In the genomic region with DNA sequence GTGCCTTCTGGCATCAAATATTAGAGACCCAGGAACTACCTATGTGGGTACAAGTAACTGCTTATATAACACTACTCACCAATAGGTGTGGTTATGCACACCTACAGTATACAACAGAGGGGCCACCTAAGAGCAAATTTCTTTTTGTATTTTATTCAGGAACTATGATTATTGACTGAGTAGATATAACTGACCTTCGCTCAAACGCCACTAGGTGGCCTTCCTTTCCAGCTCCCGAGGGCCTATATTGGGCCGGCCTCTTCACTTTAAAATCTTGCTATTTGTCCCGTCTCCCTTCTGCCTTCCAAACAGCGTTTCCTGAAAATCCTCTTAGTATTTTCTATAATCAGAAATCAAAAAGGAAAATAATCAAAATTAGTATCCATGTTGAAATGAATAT, we compare ENCODE assay signal across 11 cellular contexts. TPM values are rescaled to one million over a fixed set of nuclear protein-coding genes. Genes with fewer than 3 reads are reported as not detected.
DNase-seq lines count a peak whose midpoint lies in the region; ATAC-seq and TF ChIP-seq lines count a peak whose summit lies in the region.
"Had no signal": no experiment of that assay in that cellular context is flagged by ENCODE, and none has a peak within 500 bp of the region (broad histone marks: within the 10 kb centered on the region; RNA-seq: fewer than 3 reads in every experiment).

No MANE protein-coding gene starts in this region.

- peak overlapping the region; percentile 49 for H2AFZ ChIP-seq in smooth muscle cell (ENCODE audit: low read depth)

- no peak overlapping the region for H3K27ac ChIP-seq in smooth muscle cell (ENCODE audit: low read depth)
- H3K27ac ChIP-seq: A549 had no signal

- no peaks in the 10 kb centered on the region for H3K4me1 ChIP-seq in smooth muscle cell (ENCODE audit: low read depth)
- H3K4me1 ChIP-seq: A549 had no signal

- H4K20me1 ChIP-seq in smooth muscle cell (ENCODE audit: low read depth), result no peaks in the 10 kb centered on the region

- no peak for ATAC-seq in GM18909 (IDR thresholded peaks at IDR 0.05; ENCODE audit: poor library complexity, unreplicated experiment)
- ATAC-seq in GM18858 (IDR thresholded peaks at IDR 0.05; ENCODE audit: unreplicated experiment), result no peak
- ATAC-seq: A549, HCT116 had no signal

- no peaks in the 10 kb centered on the region for H3F3A ChIP-seq in smooth muscle cell (ENCODE audit: low read depth)

- DNase-seq in NCI-H1694 treated with DMSO at 0.1 percent for 48 hours (lab: John Stamatoyannopoulos, UW) (peak; percentile 12), NCI-H1694 (lab: John Stamatoyannopoulos, UW) (no peak), OCI-M1 (lab: John Stamatoyannopoulos, UW) (peak; percentile 25), fibroblast of mammary gland (ENCODE audit: low read depth) (peak; percentile 11), smooth muscle cell (lab: John Stamatoyannopoulos, UW; ENCODE audit: unreplicated experiment) (no peak), MV-4-11 (lab: John Stamatoyannopoulos, UW) (no peak)

- no peaks in the 10 kb centered on the region for H3K9me3 ChIP-seq in smooth muscle cell (replicated peaks; ENCODE audit: low read depth)
- H3K9me3 ChIP-seq: A549 had no signal

- peak; percentile 44 for TF ChIP-seq CTCF in fibroblast of mammary gland (conservative IDR thresholded peaks at IDR 0.05; ENCODE audit: control insufficient read depth, insufficient read depth, low read depth, low read length)
- TF ChIP-seq CTCF in smooth muscle cell (IDR thresholded peaks at IDR 0.05; ENCODE audit: borderline replicate concordance, insufficient read depth, poor library complexity, severe bottlenecking), result peak; percentile 60

- H3K4me2 ChIP-seq in smooth muscle cell, result no peak overlapping the region
- H3K4me2 ChIP-seq: A549 had no signal

- no peaks in the 10 kb centered on the region for H3K79me2 ChIP-seq in smooth muscle cell (ENCODE audit: low read depth)

- H3K4me3 ChIP-seq in fibroblast of mammary gland (ENCODE audit: control insufficient read depth, low read depth, low read length), result no peak overlapping the region
- no peak overlapping the region for H3K4me3 ChIP-seq in smooth muscle cell
- H3K4me3 ChIP-seq: A549 had no signal

- 20% methylated on average over 6 of the region's 6 CpGs for WGBS in smooth muscle cell (ENCODE audit: low lambda C conversion rate)

- no peak overlapping the region for H3K9ac ChIP-seq in smooth muscle cell (ENCODE audit: low read depth)

- no peaks in the 10 kb centered on the region for H3K36me3 ChIP-seq in smooth muscle cell (ENCODE audit: low read depth)

- no peaks in the 10 kb centered on the region for H3K27me3 ChIP-seq in smooth muscle cell (ENCODE audit: low read depth)

RNA-seq across cellular contexts. Expression of a gene that starts 19.9 kb away (rescaled TPM):
- total RNA-seq in smooth muscle cell, result 2.7 and 3.5 TPM in 2 replicates
- polyA plus RNA-seq in smooth muscle cell, result 1.1 and 3.2 TPM in 2 replicates
- total RNA-seq: HT1080 had no signal

Comparison
In these comparisons a context has a peak if more than half of its experiments do, and no peak if none do; other contexts are left out.
1. DNase-seq: peak in NCI-H1694 treated with DMSO at 0.1 percent for 48 hours (single experiment), OCI-M1 (single experiment) and fibroblast of mammary gland (single experiment); none in NCI-H1694 (single experiment), smooth muscle cell (single experiment) and MV-4-11 (single experiment).